1 cellular context compared by ENCODE assay signal in the genomic region with DNA sequence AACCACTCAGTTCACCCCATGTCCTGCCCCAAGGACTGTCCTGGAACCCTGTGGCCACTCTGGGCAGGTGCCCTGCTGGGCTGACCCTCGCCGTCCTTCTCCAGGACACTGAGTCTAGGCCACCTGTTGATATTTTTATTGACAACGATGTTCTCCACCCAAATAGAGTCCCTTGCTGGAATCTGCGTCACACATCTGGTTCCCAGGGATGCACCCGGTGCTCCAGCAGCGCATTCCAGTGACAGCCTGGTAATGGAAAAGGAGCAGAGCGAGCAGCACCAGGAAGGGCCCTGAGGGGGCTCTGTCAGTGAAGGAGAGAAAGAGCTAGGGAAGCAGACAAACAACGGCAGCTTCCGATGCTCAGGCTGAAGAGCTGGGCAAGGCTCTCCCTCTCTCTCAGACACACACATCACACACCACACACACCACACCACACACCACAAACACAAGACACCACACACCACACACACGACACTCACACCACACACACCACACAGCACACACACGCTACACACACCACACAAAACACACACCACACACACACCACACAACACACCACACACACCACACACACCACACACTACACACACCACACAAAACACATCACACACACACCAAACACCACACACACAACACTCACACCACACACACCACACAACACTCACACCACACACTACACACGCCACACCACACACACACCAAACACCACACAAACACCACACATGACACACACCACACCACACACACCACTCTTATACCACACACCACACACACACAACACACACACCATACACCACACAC.
TF ChIP-seq lines count a peak whose summit lies in the region.

No MANE protein-coding gene starts in this region.

TF ChIP-seq in HEK293, 187 proteins besides CTCF, POLR2A, EP300 and RAD21 (continued from another document and continues in another):
- TF ChIP-seq, protein P1, sequence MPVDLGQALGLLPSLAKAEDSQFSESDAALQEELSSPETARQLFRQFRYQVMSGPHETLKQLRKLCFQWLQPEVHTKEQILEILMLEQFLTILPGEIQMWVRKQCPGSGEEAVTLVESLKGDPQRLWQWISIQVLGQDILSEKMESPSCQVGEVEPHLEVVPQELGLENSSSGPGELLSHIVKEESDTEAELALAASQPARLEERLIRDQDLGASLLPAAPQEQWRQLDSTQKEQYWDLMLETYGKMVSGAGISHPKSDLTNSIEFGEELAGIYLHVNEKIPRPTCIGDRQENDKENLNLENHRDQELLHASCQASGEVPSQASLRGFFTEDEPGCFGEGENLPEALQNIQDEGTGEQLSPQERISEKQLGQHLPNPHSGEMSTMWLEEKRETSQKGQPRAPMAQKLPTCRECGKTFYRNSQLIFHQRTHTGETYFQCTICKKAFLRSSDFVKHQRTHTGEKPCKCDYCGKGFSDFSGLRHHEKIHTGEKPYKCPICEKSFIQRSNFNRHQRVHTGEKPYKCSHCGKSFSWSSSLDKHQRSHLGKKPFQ (tag by site-specific recombination; IDR thresholded peaks at IDR 0.05) = peak; percentile 90
- TF ChIP-seq ZNF518A (tag by site-specific recombination; conservative IDR thresholded peaks at IDR 0.05; ENCODE audit: low read depth) (no peak), ZSCAN23 (tag by site-specific recombination; IDR thresholded peaks at IDR 0.05) (no peak), ZNF670 (tag by site-specific recombination; IDR thresholded peaks at IDR 0.05; ENCODE audit: low read depth) (no peak; the same call in 1 of the 2 replicates), ZNF239 (tag by site-specific recombination; IDR thresholded peaks at IDR 0.05) (no peak), ZNF280D (tag by site-specific recombination; IDR thresholded peaks at IDR 0.05) (no peak), ZNF658 (tag by site-specific recombination; IDR thresholded peaks at IDR 0.05) (no peak), ZNF837 (tag by site-specific recombination; IDR thresholded peaks at IDR 0.05) (no peak), ZSCAN16 (tag by site-specific recombination; IDR thresholded peaks at IDR 0.05) (no peak), ZNF426 (tag by site-specific recombination; IDR thresholded peaks at IDR 0.05) (no peak), ZNF302 (tag by site-specific recombination; IDR thresholded peaks at IDR 0.05; ENCODE audit: low read depth) (no peak), KLF8 (tag by site-specific recombination; IDR thresholded peaks at IDR 0.05) (no peak), ZNF19 (tag by site-specific recombination; IDR thresholded peaks at IDR 0.05; ENCODE audit: low read depth) (no peak), ZNF114 (tag by site-specific recombination; IDR thresholded peaks at IDR 0.05) (no peak), ZNF707 (tag by site-specific recombination; IDR thresholded peaks at IDR 0.05) (peak; percentile 23; the same call in 1 of the 2 replicates), SP3 (tag by site-specific recombination; IDR thresholded peaks at IDR 0.05) (no peak), ZNF10 (tag by site-specific recombination; IDR thresholded peaks at IDR 0.05) (no peak), ZNF423 (tag by site-specific recombination; IDR thresholded peaks at IDR 0.05) (no peak), ZNF777 (tag by site-specific recombination; IDR thresholded peaks at IDR 0.05; ENCODE audit: borderline replicate concordance) (no peak), ZEB2 (tag by site-specific recombination; IDR thresholded peaks at IDR 0.05) (no peak), SALL2 (tag by site-specific recombination; IDR thresholded peaks at IDR 0.05; ENCODE audit: borderline replicate concordance) (no peak), ZNF654 (tag by site-specific recombination; IDR thresholded peaks at IDR 0.05; ENCODE audit: low read depth) (no peak), ZNF223 (tag by site-specific recombination; IDR thresholded peaks at IDR 0.05) (no peak), ZNF391 (tag by site-specific recombination; IDR thresholded peaks at IDR 0.05; ENCODE audit: borderline replicate concordance, low read depth) (no peak), ZNF596 (tag by site-specific recombination; IDR thresholded peaks at IDR 0.05) (no peak), ZNF24 (tag by site-specific recombination; IDR thresholded peaks at IDR 0.05) (no peak), ZNF16 (tag by site-specific recombination; IDR thresholded peaks at IDR 0.05; ENCODE audit: low read depth) (no peak; the same call in 1 of the 2 replicates), MYNN (tag by site-specific recombination; IDR thresholded peaks at IDR 0.05; ENCODE audit: borderline replicate concordance) (no peak), ZNF529 (tag by site-specific recombination; IDR thresholded peaks at IDR 0.05; ENCODE audit: insufficient replicate concordance) (no peak), BCL11A (tag by site-specific recombination; IDR thresholded peaks at IDR 0.05; ENCODE audit: low read depth) (no peak), BCL6B (tag by site-specific recombination; IDR thresholded peaks at IDR 0.05) (no peak), ZNF76 (tag by site-specific recombination; IDR thresholded peaks at IDR 0.05; ENCODE audit: borderline replicate concordance, low read depth) (0 out of 2 replicates have a peak, but pooled peaks have one; percentile 44), ZNF585B (tag by site-specific recombination; IDR thresholded peaks at IDR 0.05) (no peak), ZNF214 (tag by site-specific recombination; IDR thresholded peaks at IDR 0.05; ENCODE audit: borderline replicate concordance) (no peak), ZNF768 (tag by site-specific recombination; IDR thresholded peaks at IDR 0.05) (no peak), ZNF121 (tag by site-specific recombination; IDR thresholded peaks at IDR 0.05) (no peak), ZNF626 (tag by site-specific recombination; IDR thresholded peaks at IDR 0.05) (no peak), ZFHX2 (tag by site-specific recombination; conservative IDR thresholded peaks at IDR 0.05) (no peak), PRDM1 (tag by site-specific recombination; IDR thresholded peaks at IDR 0.05) (no peak), HOXD13 (CRISPR knock-in tag; IDR thresholded peaks at IDR 0.05; ENCODE audit: borderline replicate concordance) (peak; percentile 66; the same call in 1 of the 2 replicates), GLIS2 (tag by site-specific recombination; IDR thresholded peaks at IDR 0.05) (0 out of 2 replicates have a peak, but pooled peaks have one; percentile 13), SCRT2 (tag by site-specific recombination; IDR thresholded peaks at IDR 0.05) (peak; percentile 86), ZIC2 (tag by site-specific recombination; IDR thresholded peaks at IDR 0.05) (no peak), ZNF335 (tag by site-specific recombination; conservative IDR thresholded peaks at IDR 0.05) (no peak), REPIN1 (tag by site-specific recombination; IDR thresholded peaks at IDR 0.05; ENCODE audit: low read depth) (no peak)
- TF ChIP-seq, protein P2, sequence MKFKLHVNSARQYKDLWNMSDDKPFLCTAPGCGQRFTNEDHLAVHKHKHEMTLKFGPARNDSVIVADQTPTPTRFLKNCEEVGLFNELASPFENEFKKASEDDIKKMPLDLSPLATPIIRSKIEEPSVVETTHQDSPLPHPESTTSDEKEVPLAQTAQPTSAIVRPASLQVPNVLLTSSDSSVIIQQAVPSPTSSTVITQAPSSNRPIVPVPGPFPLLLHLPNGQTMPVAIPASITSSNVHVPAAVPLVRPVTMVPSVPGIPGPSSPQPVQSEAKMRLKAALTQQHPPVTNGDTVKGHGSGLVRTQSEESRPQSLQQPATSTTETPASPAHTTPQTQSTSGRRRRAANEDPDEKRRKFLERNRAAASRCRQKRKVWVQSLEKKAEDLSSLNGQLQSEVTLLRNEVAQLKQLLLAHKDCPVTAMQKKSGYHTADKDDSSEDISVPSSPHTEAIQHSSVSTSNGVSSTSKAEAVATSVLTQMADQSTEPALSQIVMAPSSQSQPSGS (tag by site-specific recombination; IDR thresholded peaks at IDR 0.05; ENCODE audit: low read depth) = no peak
- TF ChIP-seq, protein P3, sequence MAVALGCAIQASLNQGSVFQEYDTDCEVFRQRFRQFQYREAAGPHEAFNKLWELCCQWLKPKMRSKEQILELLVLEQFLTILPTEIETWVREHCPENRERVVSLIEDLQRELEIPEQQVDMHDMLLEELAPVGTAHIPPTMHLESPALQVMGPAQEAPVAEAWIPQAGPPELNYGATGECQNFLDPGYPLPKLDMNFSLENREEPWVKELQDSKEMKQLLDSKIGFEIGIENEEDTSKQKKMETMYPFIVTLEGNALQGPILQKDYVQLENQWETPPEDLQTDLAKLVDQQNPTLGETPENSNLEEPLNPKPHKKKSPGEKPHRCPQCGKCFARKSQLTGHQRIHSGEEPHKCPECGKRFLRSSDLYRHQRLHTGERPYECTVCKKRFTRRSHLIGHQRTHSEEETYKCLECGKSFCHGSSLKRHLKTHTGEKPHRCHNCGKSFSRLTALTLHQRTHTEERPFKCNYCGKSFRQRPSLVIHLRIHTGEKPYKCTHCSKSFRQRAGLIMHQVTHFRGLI (tag by site-specific recombination; IDR thresholded peaks at IDR 0.05) = no peak
- TF ChIP-seq, protein P4, sequence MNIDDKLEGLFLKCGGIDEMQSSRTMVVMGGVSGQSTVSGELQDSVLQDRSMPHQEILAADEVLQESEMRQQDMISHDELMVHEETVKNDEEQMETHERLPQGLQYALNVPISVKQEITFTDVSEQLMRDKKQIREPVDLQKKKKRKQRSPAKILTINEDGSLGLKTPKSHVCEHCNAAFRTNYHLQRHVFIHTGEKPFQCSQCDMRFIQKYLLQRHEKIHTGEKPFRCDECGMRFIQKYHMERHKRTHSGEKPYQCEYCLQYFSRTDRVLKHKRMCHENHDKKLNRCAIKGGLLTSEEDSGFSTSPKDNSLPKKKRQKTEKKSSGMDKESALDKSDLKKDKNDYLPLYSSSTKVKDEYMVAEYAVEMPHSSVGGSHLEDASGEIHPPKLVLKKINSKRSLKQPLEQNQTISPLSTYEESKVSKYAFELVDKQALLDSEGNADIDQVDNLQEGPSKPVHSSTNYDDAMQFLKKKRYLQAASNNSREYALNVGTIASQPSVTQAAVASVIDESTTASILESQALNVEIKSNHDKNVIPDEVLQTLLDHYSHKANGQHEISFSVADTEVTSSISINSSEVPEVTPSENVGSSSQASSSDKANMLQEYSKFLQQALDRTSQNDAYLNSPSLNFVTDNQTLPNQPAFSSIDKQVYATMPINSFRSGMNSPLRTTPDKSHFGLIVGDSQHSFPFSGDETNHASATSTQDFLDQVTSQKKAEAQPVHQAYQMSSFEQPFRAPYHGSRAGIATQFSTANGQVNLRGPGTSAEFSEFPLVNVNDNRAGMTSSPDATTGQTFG (tag by site-specific recombination; IDR thresholded peaks at IDR 0.05; ENCODE audit: borderline replicate concordance) = peak; percentile 35; the same call in 1 of the 2 replicates
